In genomic region chr3:133662256-133662773, GRCh38 we compare ENCODE assay signal across 1 cellular context.
TF ChIP-seq lines count a peak whose summit lies in the region.

No MANE protein-coding gene starts in this region.

TF ChIP-seq in HepG2, 621 proteins besides CTCF, POLR2A, EP300 and RAD21 (continued from another document and continues in another):
- TF ChIP-seq, protein P1, sequence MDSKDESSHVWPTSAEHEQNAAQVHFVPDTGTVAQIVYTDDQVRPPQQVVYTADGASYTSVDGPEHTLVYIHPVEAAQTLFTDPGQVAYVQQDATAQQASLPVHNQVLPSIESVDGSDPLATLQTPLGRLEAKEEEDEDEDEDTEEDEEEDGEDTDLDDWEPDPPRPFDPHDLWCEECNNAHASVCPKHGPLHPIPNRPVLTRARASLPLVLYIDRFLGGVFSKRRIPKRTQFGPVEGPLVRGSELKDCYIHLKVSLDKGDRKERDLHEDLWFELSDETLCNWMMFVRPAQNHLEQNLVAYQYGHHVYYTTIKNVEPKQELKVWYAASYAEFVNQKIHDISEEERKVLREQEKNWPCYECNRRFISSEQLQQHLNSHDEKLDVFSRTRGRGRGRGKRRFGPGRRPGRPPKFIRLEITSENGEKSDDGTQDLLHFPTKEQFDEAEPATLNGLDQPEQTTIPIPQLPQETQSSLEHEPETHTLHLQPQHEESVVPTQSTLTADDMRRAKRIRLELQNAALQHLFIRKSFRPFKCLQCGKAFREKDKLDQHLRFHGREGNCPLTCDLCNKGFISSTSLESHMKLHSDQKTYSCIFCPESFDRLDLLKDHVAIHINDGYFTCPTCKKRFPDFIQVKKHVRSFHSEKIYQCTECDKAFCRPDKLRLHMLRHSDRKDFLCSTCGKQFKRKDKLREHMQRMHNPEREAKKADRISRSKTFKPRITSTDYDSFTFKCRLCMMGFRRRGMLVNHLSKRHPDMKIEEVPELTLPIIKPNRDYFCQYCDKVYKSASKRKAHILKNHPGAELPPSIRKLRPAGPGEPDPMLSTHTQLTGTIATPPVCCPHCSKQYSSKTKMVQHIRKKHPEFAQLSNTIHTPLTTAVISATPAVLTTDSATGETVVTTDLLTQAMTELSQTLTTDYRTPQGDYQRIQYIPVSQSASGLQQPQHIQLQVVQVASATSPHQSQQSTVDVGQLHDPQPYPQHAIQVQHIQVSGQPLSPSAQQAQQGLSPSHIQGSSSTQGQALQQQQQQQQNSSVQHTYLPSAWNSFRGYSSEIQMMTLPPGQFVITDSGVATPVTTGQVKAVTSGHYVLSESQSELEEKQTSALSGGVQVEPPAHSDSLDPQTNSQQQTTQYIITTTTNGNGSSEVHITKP (CRISPR knock-in tag; IDR thresholded peaks at IDR 0.05; ENCODE audit: low read depth): 0 out of 2 replicates have a peak, but pooled peaks have one; percentile 5
- TF ChIP-seq MIER3 (CRISPR knock-in tag; IDR thresholded peaks at IDR 0.05; ENCODE audit: borderline replicate concordance) (peak; percentile 60; the same call in 1 of the 2 replicates), AGO1 (IDR thresholded peaks at IDR 0.05; ENCODE audit: low read depth, low read length, poor library complexity, severe bottlenecking) (no peak), ZNF224 (CRISPR knock-in tag; IDR thresholded peaks at IDR 0.05) (no peak), ZNF619 (CRISPR knock-in tag; IDR thresholded peaks at IDR 0.05) (no peak), MAZ (IDR thresholded peaks at IDR 0.05; ENCODE audit: borderline replicate concordance, low read depth, low read length) (no peak), MAZ (CRISPR knock-in tag; IDR thresholded peaks at IDR 0.05; ENCODE audit: low read depth) (no peak), ZNF460 (CRISPR knock-in tag; IDR thresholded peaks at IDR 0.05; ENCODE audit: borderline replicate concordance) (no peak), SRY (CRISPR knock-in tag; IDR thresholded peaks at IDR 0.05) (no peak), IKZF5 (CRISPR knock-in tag; IDR thresholded peaks at IDR 0.05) (no peak), GATAD2A (CRISPR knock-in tag; IDR thresholded peaks at IDR 0.05) (peak; percentile 8; the same call in 1 of the 2 replicates), ZNF317 (CRISPR knock-in tag; IDR thresholded peaks at IDR 0.05) (no peak), JDP2 (CRISPR knock-in tag; IDR thresholded peaks at IDR 0.05; ENCODE audit: borderline replicate concordance) (no peak), TFAP4 (IDR thresholded peaks at IDR 0.05; ENCODE audit: borderline replicate concordance, low read depth) (no peak), NFRKB (IDR thresholded peaks at IDR 0.05) (no peak), FOXP1 (IDR thresholded peaks at IDR 0.05) (no peak), FOXP1 (CRISPR knock-in tag; IDR thresholded peaks at IDR 0.05) (no peak), CBX2 (IDR thresholded peaks at IDR 0.05; ENCODE audit: low read depth, low read length) (no peak), CBX2 (CRISPR knock-in tag; IDR thresholded peaks at IDR 0.05; ENCODE audit: low read depth) (no peak), ELF1 (CRISPR knock-in tag; IDR thresholded peaks at IDR 0.05) (no peak), NPAS2 (CRISPR knock-in tag; IDR thresholded peaks at IDR 0.05; ENCODE audit: borderline replicate concordance) (no peak), DPF2 (CRISPR knock-in tag; IDR thresholded peaks at IDR 0.05; ENCODE audit: borderline replicate concordance, low read depth) (no peak), NR2C2 (CRISPR knock-in tag; IDR thresholded peaks at IDR 0.05; ENCODE audit: borderline replicate concordance) (no peak), IKZF1 (IDR thresholded peaks at IDR 0.05) (no peak), ZNF282 (IDR thresholded peaks at IDR 0.05; ENCODE audit: partially characterized antibody) (no peak), SP1 (IDR thresholded peaks at IDR 0.05) (no peak), SP1 (CRISPR knock-in tag; IDR thresholded peaks at IDR 0.05) (no peak), JUND (CRISPR knock-in tag; IDR thresholded peaks at IDR 0.05) (no peak), ZNF777 (CRISPR knock-in tag; IDR thresholded peaks at IDR 0.05) (no peak), ZNF737 (CRISPR knock-in tag; IDR thresholded peaks at IDR 0.05; ENCODE audit: borderline replicate concordance) (no peak), SIN3A (IDR thresholded peaks at IDR 0.05; ENCODE audit: borderline replicate concordance, low read depth, low read length) (no peak), ZNF251 (CRISPR knock-in tag; IDR thresholded peaks at IDR 0.05) (no peak), PHF20 (CRISPR knock-in tag; IDR thresholded peaks at IDR 0.05) (no peak), SMAD1 (CRISPR knock-in tag; IDR thresholded peaks at IDR 0.05; ENCODE audit: borderline replicate concordance, low read depth) (no peak), ETV6 (CRISPR knock-in tag; conservative IDR thresholded peaks at IDR 0.05) (no peak), CEBPG (CRISPR knock-in tag; IDR thresholded peaks at IDR 0.05) (peak; percentile 36), TP53 (CRISPR knock-in tag; conservative IDR thresholded peaks at IDR 0.05) (no peak), NONO (IDR thresholded peaks at IDR 0.05) (no peak), NONO (CRISPR knock-in tag; conservative IDR thresholded peaks at IDR 0.05) (no peak), RFXAP (CRISPR knock-in tag; IDR thresholded peaks at IDR 0.05; ENCODE audit: borderline replicate concordance) (no peak), MEIS1 (CRISPR knock-in tag; IDR thresholded peaks at IDR 0.05; ENCODE audit: borderline replicate concordance) (no peak), FOXA1 (IDR thresholded peaks at IDR 0.05) (no peak), FOXA1 (CRISPR knock-in tag; IDR thresholded peaks at IDR 0.05) (no peak), MEIS2 (CRISPR knock-in tag; IDR thresholded peaks at IDR 0.05) (no peak), ZNF672 (CRISPR knock-in tag; IDR thresholded peaks at IDR 0.05) (no peak), KDM6A (CRISPR knock-in tag; IDR thresholded peaks at IDR 0.05; ENCODE audit: low read depth) (no peak), BCLAF1 (IDR thresholded peaks at IDR 0.05) (no peak), CC2D1A (CRISPR knock-in tag; IDR thresholded peaks at IDR 0.05) (no peak)
- TF ChIP-seq, protein P2, sequence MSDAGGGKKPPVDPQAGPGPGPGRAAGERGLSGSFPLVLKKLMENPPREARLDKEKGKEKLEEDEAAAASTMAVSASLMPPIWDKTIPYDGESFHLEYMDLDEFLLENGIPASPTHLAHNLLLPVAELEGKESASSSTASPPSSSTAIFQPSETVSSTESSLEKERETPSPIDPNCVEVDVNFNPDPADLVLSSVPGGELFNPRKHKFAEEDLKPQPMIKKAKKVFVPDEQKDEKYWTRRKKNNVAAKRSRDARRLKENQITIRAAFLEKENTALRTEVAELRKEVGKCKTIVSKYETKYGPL (CRISPR knock-in tag; IDR thresholded peaks at IDR 0.05): no peak
- TF ChIP-seq, protein P3, sequence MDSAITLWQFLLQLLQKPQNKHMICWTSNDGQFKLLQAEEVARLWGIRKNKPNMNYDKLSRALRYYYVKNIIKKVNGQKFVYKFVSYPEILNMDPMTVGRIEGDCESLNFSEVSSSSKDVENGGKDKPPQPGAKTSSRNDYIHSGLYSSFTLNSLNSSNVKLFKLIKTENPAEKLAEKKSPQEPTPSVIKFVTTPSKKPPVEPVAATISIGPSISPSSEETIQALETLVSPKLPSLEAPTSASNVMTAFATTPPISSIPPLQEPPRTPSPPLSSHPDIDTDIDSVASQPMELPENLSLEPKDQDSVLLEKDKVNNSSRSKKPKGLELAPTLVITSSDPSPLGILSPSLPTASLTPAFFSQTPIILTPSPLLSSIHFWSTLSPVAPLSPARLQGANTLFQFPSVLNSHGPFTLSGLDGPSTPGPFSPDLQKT (CRISPR knock-in tag; IDR thresholded peaks at IDR 0.05; ENCODE audit: borderline replicate concordance): no peak
- TF ChIP-seq, protein P4, sequence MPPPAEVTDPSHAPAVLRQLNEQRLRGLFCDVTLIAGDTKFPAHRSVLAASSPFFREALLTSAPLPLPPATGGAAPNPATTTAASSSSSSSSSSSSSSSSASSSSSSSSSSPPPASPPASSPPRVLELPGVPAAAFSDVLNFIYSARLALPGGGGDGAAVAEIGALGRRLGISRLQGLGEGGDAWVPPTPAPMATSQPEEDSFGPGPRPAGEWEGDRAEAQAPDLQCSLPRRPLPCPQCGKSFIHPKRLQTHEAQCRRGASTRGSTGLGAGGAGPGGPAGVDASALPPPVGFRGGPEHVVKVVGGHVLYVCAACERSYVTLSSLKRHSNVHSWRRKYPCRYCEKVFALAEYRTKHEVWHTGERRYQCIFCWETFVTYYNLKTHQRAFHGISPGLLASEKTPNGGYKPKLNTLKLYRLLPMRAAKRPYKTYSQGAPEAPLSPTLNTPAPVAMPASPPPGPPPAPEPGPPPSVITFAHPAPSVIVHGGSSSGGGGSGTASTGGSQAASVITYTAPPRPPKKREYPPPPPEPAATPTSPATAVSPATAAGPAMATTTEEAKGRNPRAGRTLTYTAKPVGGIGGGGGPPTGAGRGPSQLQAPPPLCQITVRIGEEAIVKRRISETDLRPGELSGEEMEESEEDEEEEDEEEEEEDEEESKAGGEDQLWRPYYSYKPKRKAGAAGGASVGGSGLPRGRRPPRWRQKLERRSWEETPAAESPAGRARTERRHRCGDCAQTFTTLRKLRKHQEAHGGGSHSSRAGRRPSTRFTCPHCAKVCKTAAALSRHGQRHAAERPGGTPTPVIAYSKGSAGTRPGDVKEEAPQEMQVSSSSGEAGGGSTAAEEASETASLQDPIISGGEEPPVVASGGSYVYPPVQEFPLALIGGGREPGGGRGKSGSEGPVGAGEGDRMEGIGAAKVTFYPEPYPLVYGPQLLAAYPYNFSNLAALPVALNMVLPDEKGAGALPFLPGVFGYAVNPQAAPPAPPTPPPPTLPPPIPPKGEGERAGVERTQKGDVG (CRISPR knock-in tag; IDR thresholded peaks at IDR 0.05; ENCODE audit: borderline replicate concordance): no peak
- TF ChIP-seq, protein P5, sequence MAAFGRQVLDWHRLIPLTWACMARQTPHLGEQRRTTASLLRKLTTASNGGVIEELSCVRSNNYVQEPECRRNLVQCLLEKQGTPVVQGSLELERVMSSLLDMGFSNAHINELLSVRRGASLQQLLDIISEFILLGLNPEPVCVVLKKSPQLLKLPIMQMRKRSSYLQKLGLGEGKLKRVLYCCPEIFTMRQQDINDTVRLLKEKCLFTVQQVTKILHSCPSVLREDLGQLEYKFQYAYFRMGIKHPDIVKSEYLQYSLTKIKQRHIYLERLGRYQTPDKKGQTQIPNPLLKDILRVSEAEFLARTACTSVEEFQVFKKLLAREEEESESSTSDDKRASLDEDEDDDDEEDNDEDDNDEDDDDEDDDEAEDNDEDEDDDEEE (CRISPR knock-in tag; IDR thresholded peaks at IDR 0.05): no peak
- TF ChIP-seq, protein P6, sequence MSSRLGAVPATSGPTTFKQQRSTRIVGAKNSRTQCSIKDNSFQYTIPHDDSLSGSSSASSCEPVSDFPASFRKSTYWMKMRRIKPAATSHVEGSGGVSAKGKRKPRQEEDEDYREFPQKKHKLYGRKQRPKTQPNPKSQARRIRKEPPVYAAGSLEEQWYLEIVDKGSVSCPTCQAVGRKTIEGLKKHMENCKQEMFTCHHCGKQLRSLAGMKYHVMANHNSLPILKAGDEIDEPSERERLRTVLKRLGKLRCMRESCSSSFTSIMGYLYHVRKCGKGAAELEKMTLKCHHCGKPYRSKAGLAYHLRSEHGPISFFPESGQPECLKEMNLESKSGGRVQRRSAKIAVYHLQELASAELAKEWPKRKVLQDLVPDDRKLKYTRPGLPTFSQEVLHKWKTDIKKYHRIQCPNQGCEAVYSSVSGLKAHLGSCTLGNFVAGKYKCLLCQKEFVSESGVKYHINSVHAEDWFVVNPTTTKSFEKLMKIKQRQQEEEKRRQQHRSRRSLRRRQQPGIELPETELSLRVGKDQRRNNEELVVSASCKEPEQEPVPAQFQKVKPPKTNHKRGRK (CRISPR knock-in tag; IDR thresholded peaks at IDR 0.05): no peak
